In genomic region chr12:56160160-56160763, GRCh38 we compare ENCODE assay signal across 8 cellular contexts. TPM values are rescaled to one million over a fixed set of nuclear protein-coding genes. Genes with fewer than 3 reads are reported as not detected.
DNase-seq lines count a peak whose midpoint lies in the region; ATAC-seq, FAIRE-seq and TF ChIP-seq lines count a peak whose summit lies in the region.

No MANE protein-coding gene starts in this region.

- no peak for TF ChIP-seq EP300 in K562 (IDR thresholded peaks at IDR 0.05; ENCODE audit: low read length)

- H3K9me1 ChIP-seq in K562 (ENCODE audit: control insufficient read depth, insufficient read depth, low read length), result peaks cover 3% of the 10 kb centered on the region

- H3K9ac ChIP-seq in K562 (ENCODE audit: insufficient read depth in 1 of 2, low read depth in 2 of 2, low read length in 2 of 2), result peak overlapping the region; percentile 67 to 98; a peak in 3 of 4 replicates

- H2AFZ ChIP-seq in K562 (ENCODE audit: low read depth, low read length), result no peak overlapping the region

- TF ChIP-seq RAD21 in K562 (CRISPR knock-in tag; conservative IDR thresholded peaks at IDR 0.05 in 1 of 2, IDR thresholded peaks at IDR 0.05 in 1 of 2), result no peak

- H3K4me3 ChIP-seq in GM06990 (replicated peaks; ENCODE audit: low read depth, low read length) (peak overlapping the region; percentile 91), K562 (peak overlapping the region; percentile 90), lung (peak overlapping the region; percentile 92)

- peaks cover 34% of the 10 kb centered on the region; the same call in 1 of the 2 replicates for H4K20me1 ChIP-seq in K562 (replicated peaks; ENCODE audit: control insufficient read depth, insufficient read depth, low read length)

- CTCF ChIA-PET in K562 (lab: Yijun Ruan, JAX; ENCODE audit: low intra/inter-chr PET ratio), result no interaction called here

- TF ChIP-seq CTCF in GM06990 (IDR thresholded peaks at IDR 0.05; ENCODE audit: insufficient read depth, low read length, poor library complexity, severe bottlenecking) (no peak), K562 (IDR thresholded peaks at IDR 0.05 in 2 of 3, conservative IDR thresholded peaks at IDR 0.05 in 1 of 3; ENCODE audit: insufficient read depth in 2 of 3, low read depth in 1 of 3, low read length in 3 of 3) (no peak), lung (IDR thresholded peaks at IDR 0.05; ENCODE audit: control extremely low read depth, extremely low read depth) (no peak)

- H3K36me3 ChIP-seq in GM06990 (ENCODE audit: control insufficient read depth, insufficient read depth, low read length) (peaks cover 34% of the 10 kb centered on the region), K562 (ENCODE audit: control insufficient read depth, insufficient read depth, low read length) (peaks cover 72% of the 10 kb centered on the region), lung (ENCODE audit: control insufficient read depth in 2 of 2, insufficient read depth in 2 of 2, low read length in 2 of 2) (peaks cover 8 to 45% of the 10 kb centered on the region in 2 donors)

- WGBS in K562 (ENCODE audit: insufficient coverage, low coverage, missing lambda C conversion rate), result 76% methylated on average over 7 of the region's 7 CpGs
- 15 to 24% methylated on average over 6 to 7 of the region's 7 CpGs for WGBS in lung, 2 donors

- peak overlapping the region; percentile 80 for H3K4me2 ChIP-seq in K562 (ENCODE audit: insufficient read depth, low read length)

- H3K79me2 ChIP-seq in K562 (ENCODE audit: control insufficient read depth, insufficient read depth, low read length), result peaks cover 40% of the 10 kb centered on the region

- peak; percentile 58 for TF ChIP-seq POLR2A in K562 (conservative IDR thresholded peaks at IDR 0.05)

- no TSS peak for BruUV-seq in K562 (replicated peaks; lab: Mats Ljungman, UMichigan)

- no peak for FAIRE-seq in K562 (lab: Jason Lieb, UNC)

- in situ Hi-C loops in K562 (cut with MboI), result no loop called here

- H3K27ac ChIP-seq in K562 (ENCODE audit: extremely low read depth, low read depth, low read length) (peak overlapping the region; percentile 98; the same call in 2 of the 3 replicates), lung (ENCODE audit: low read depth in 1 of 2, low read length in 1 of 2) (peak overlapping the region; percentile 96 to 98)

- intact Hi-C loops in K562 (cut with micrococcal nuclease), result no loop called here

- POLR2A ChIA-PET in K562 (lab: Yijun Ruan, JAX), result interaction anchor here (0.6 to 8.9 kb wide), 17 partner anchors 9 to 460 kb away, joined by 3 to 124 read pairs (median 7); partner anchors contain the start of genes ESYT1, MYL6B, RNF41 and RPL41

- H3K4me1 ChIP-seq in K562 (replicated peaks in 1 of 2; ENCODE audit: control insufficient read depth in 2 of 2, insufficient read depth in 2 of 2, low read length in 2 of 2), result peaks cover 25 to 34% of the 10 kb centered on the region in 2 experiments; a peak in 4 of 5 replicates
- H3K4me1 ChIP-seq in lung (ENCODE audit: control insufficient read depth in 2 of 2, insufficient read depth in 2 of 2, low read length in 2 of 2), result peaks cover 0 to 11% of the 10 kb centered on the region in 2 donors

- H3K27me3 ChIP-seq in GM06990 (replicated peaks; ENCODE audit: control insufficient read depth, insufficient read depth, low read length) (no peaks in the 10 kb centered on the region), K562 (ENCODE audit: control insufficient read depth in 2 of 2, insufficient read depth in 2 of 2, low read length in 2 of 2) (no peaks in the 10 kb centered on the region), lung (ENCODE audit: control insufficient read depth, insufficient read depth) (no peaks in the 10 kb centered on the region)

- DNase-seq in GM06990 (ENCODE audit: extremely low read depth, insufficient read length) (peak; percentile 35), T-helper 2 cell (peak in 4 of 5 experiments; percentile 32 to 81 (median 59)), K562 (ENCODE audit: extremely low read depth in 1 of 4, low spot score in 3 of 4) (no peak), lung (ENCODE audit: low spot score) (no peak), NCI-H2196 treated with DMSO at 0.1 percent for 48 hours (lab: John Stamatoyannopoulos, UW; ENCODE audit: unreplicated experiment) (no peak), NCI-H1105 (lab: John Stamatoyannopoulos, UW) (no peak), cerebellar nuclear complex (lab: John Stamatoyannopoulos, UW) (no peak)
- peak; percentile 28 for DNase-seq in stimulated activated CD8-positive, alpha-beta memory T cell treated with anti-CD3 and anti-CD28 coated beads, Interleukin-7, amount 100 ng/mL, for 24 hours (ENCODE audit: low read depth)

- H3K9me3 ChIP-seq in K562 (replicated peaks; ENCODE audit: control insufficient read depth, insufficient read depth, low read depth, low read length) (no peaks in the 10 kb centered on the region), lung (ENCODE audit: control insufficient read depth in 2 of 2, insufficient read depth in 1 of 2, low read length in 1 of 2) (no peaks in the 10 kb centered on the region)

- ATAC-seq in K562 (no peak), lung (ENCODE audit: insufficient read depth, low FRiP score) (no peak)

RNA-seq across cellular contexts. Expression of gene MYL6, which starts 2.1 kb away (rescaled TPM):
- 310 and 505 TPM in 2 replicates for total RNA-seq in K562 (2011; cell fraction: chromatin; rRNA removed; ENCODE audit: low replicate concordance)
- 376 and 393 TPM in 2 replicates for total RNA-seq in K562 (2011; cell fraction: nucleolus; rRNA removed)
- 418 and 429 TPM in 2 replicates for total RNA-seq in K562 (2011; cell fraction: nucleoplasm; rRNA removed)
- total RNA-seq in K562 (2014; rRNA removed) (732 and 768 TPM in 2 replicates), K562 (2014; rRNA removed; fragmentation: Illumina TruSeq; extraction: Trizol) (816 and 934 TPM in 2 replicates), K562 (2015; rRNA removed; fragmentation: Illumina TruSeq; extraction: Trizol) (939 and 958 TPM in 2 replicates), K562 (2021) (535 and 557 TPM in 2 replicates), lung (1,000 to 10,000 TPM; 1,471 to 1,783 TPM)
- polyA plus RNA-seq in K562 (2011; rRNA removed) (1,427 and 1,548 TPM in 2 replicates), K562 (2014; fragmentation: Illumina TruSeq; extraction: Trizol) (745 and 824 TPM in 2 replicates), K562 (2014; fragmentation: Nextera tagmentation; extraction: Ambion mirVana) (1,000 to 10,000 TPM; 1,377 to 1,664 TPM), K562 (2014; rRNA removed) (954 and 1,028 TPM in 2 replicates), lung (1,000 to 10,000 TPM; 2,612 to 3,593 TPM)
- 926 and 1,517 TPM in 2 replicates for polyA plus RNA-seq in K562 (2011; cell fraction: cytosol; rRNA removed)
- polyA plus RNA-seq in K562 (2011; cell fraction: nucleus; rRNA removed), result 539 and 809 TPM in 2 replicates
- polyA plus RNA-seq in K562 (2012), result 904 and 962 TPM in 2 replicates
- polyA minus RNA-seq in K562 (2011; rRNA and poly(A)+ RNA removed), result 374 and 408 TPM in 2 replicates
- polyA minus RNA-seq in K562 (2011; cell fraction: cytosol; rRNA and poly(A)+ RNA removed), result 157 and 158 TPM in 2 replicates
- 136 and 283 TPM in 2 replicates for polyA minus RNA-seq in K562 (2011; cell fraction: nucleus; rRNA and poly(A)+ RNA removed)

RNA-seq across cellular contexts. Expression of gene MYL6B, which starts 7.9 kb away (rescaled TPM):
- total RNA-seq in K562 (2011; cell fraction: chromatin; rRNA removed; ENCODE audit: low replicate concordance), result 35.1 and 55.9 TPM in 2 replicates
- 41.3 and 44.7 TPM in 2 replicates for total RNA-seq in K562 (2011; cell fraction: nucleolus; rRNA removed)
- total RNA-seq in K562 (2011; cell fraction: nucleoplasm; rRNA removed), result 39.9 and 49.7 TPM in 2 replicates
- total RNA-seq in K562 (2014; rRNA removed) (67.3 and 70.7 TPM in 2 replicates), K562 (2014; rRNA removed; fragmentation: Illumina TruSeq; extraction: Trizol) (32.9 and 42.8 TPM in 2 replicates), K562 (2015; rRNA removed; fragmentation: Illumina TruSeq; extraction: Trizol) (65.2 and 69.4 TPM in 2 replicates), K562 (2021) (77.3 and 95.4 TPM in 2 replicates), lung (10 to 100 TPM; 39.1 to 46.1 TPM)
- polyA plus RNA-seq in K562 (2011; rRNA removed) (65.7 and 66.5 TPM in 2 replicates), K562 (2014; fragmentation: Illumina TruSeq; extraction: Trizol) (55.7 and 65.2 TPM in 2 replicates), K562 (2014; fragmentation: Nextera tagmentation; extraction: Ambion mirVana) (10 to 100 TPM; 48.2 to 68.6 TPM), K562 (2014; rRNA removed) (69.7 and 75.5 TPM in 2 replicates), lung (10 to 100 TPM; 20.7 to 40.3 TPM)
- 64.6 and 71.6 TPM in 2 replicates for polyA plus RNA-seq in K562 (2011; cell fraction: cytosol; rRNA removed)
- polyA plus RNA-seq in K562 (2011; cell fraction: nucleus; rRNA removed), result 40.3 and 43.8 TPM in 2 replicates
- 67.7 and 86.1 TPM in 2 replicates for polyA plus RNA-seq in K562 (2012)
- polyA minus RNA-seq in K562 (2011; rRNA and poly(A)+ RNA removed), result 29.8 and 36.9 TPM in 2 replicates
- 14.5 and 23.7 TPM in 2 replicates for polyA minus RNA-seq in K562 (2011; cell fraction: cytosol; rRNA and poly(A)+ RNA removed)
- polyA minus RNA-seq in K562 (2011; cell fraction: nucleus; rRNA and poly(A)+ RNA removed), result 14.0 and 19.5 TPM in 2 replicates

RNA-seq across cellular contexts. Expression of gene SMARCC2, which starts 29.0 kb away (rescaled TPM):
- 585 and 631 TPM in 2 replicates for total RNA-seq in K562 (2011; cell fraction: chromatin; rRNA removed; ENCODE audit: low replicate concordance)
- total RNA-seq in K562 (2011; cell fraction: nucleolus; rRNA removed), result 245 and 259 TPM in 2 replicates
- 295 and 306 TPM in 2 replicates for total RNA-seq in K562 (2011; cell fraction: nucleoplasm; rRNA removed)
- total RNA-seq in K562 (2014; rRNA removed), result 30.8 and 32.4 TPM in 2 replicates
- 36.6 and 41.1 TPM in 2 replicates for total RNA-seq in K562 (2014; rRNA removed; fragmentation: Illumina TruSeq; extraction: Trizol)
- total RNA-seq in K562 (2015; rRNA removed; fragmentation: Illumina TruSeq; extraction: Trizol), result 35.0 and 35.9 TPM in 2 replicates
- 70.2 and 86.0 TPM in 2 replicates for total RNA-seq in K562 (2021)
- polyA plus RNA-seq in K562 (2011; rRNA removed), result 45.1 and 64.6 TPM in 2 replicates
- 21.5 and 23.9 TPM in 2 replicates for polyA plus RNA-seq in K562 (2011; cell fraction: cytosol; rRNA removed)
- 217 and 238 TPM in 2 replicates for polyA plus RNA-seq in K562 (2011; cell fraction: nucleus; rRNA removed)
- 80.2 and 85.8 TPM in 2 replicates for polyA plus RNA-seq in K562 (2012)
- polyA plus RNA-seq in K562 (2014; fragmentation: Illumina TruSeq; extraction: Trizol), result 75.9 and 84.8 TPM in 2 replicates
- polyA plus RNA-seq in K562 (2014; fragmentation: Nextera tagmentation; extraction: Ambion mirVana), result 10 to 100 TPM; 11.9 to 29.1 TPM
- polyA plus RNA-seq in K562 (2014; rRNA removed), result 49.8 and 54.0 TPM in 2 replicates
- polyA minus RNA-seq in K562 (2011; rRNA and poly(A)+ RNA removed), result 86.2 and 108 TPM in 2 replicates
- 50.7 and 61.7 TPM in 2 replicates for polyA minus RNA-seq in K562 (2011; cell fraction: cytosol; rRNA and poly(A)+ RNA removed)
- polyA minus RNA-seq in K562 (2011; cell fraction: nucleus; rRNA and poly(A)+ RNA removed), result 101 and 155 TPM in 2 replicates
- total RNA-seq in lung, result 10 to 100 TPM; 66.5 to 97.5 TPM
- 10 to 100 TPM; 23.9 to 29.0 TPM for polyA plus RNA-seq in lung

RNA-seq across cellular contexts. Expression of gene ESYT1, which starts 32.2 kb away (rescaled TPM):
- 495 and 946 TPM in 2 replicates for total RNA-seq in K562 (2011; cell fraction: chromatin; rRNA removed; ENCODE audit: low replicate concordance)
- 651 and 665 TPM in 2 replicates for total RNA-seq in K562 (2011; cell fraction: nucleolus; rRNA removed)
- 590 and 653 TPM in 2 replicates for total RNA-seq in K562 (2011; cell fraction: nucleoplasm; rRNA removed)
- 176 and 237 TPM in 2 replicates for total RNA-seq in K562 (2014; rRNA removed)
- total RNA-seq in K562 (2014; rRNA removed; fragmentation: Illumina TruSeq; extraction: Trizol), result 113 and 132 TPM in 2 replicates
- total RNA-seq in K562 (2015; rRNA removed; fragmentation: Illumina TruSeq; extraction: Trizol), result 132 and 133 TPM in 2 replicates
- 237 and 251 TPM in 2 replicates for total RNA-seq in K562 (2021)
- polyA plus RNA-seq in K562 (2011; rRNA removed), result 164 and 228 TPM in 2 replicates
- 207 and 344 TPM in 2 replicates for polyA plus RNA-seq in K562 (2011; cell fraction: cytosol; rRNA removed)
- polyA plus RNA-seq in K562 (2011; cell fraction: nucleus; rRNA removed), result 429 and 469 TPM in 2 replicates
- polyA plus RNA-seq in K562 (2012), result 168 and 357 TPM in 2 replicates
- 396 and 420 TPM in 2 replicates for polyA plus RNA-seq in K562 (2014; fragmentation: Illumina TruSeq; extraction: Trizol)
- 100 to 1,000 TPM; 156 to 194 TPM for polyA plus RNA-seq in K562 (2014; fragmentation: Nextera tagmentation; extraction: Ambion mirVana)
- polyA plus RNA-seq in K562 (2014; rRNA removed), result 146 and 160 TPM in 2 replicates
- 245 and 274 TPM in 2 replicates for polyA minus RNA-seq in K562 (2011; rRNA and poly(A)+ RNA removed)
- polyA minus RNA-seq in K562 (2011; cell fraction: cytosol; rRNA and poly(A)+ RNA removed), result 212 and 259 TPM in 2 replicates
- 126 and 169 TPM in 2 replicates for polyA minus RNA-seq in K562 (2011; cell fraction: nucleus; rRNA and poly(A)+ RNA removed)
- total RNA-seq in lung, result 100 to 1,000 TPM in 1 of 2 donors, 10 to 100 TPM in 1; 57.4 to 131 TPM
- 10 to 100 TPM; 23.5 to 71.0 TPM for polyA plus RNA-seq in lung

RNA-seq across cellular contexts. Expression of gene ZC3H10, which starts 42.2 kb away (rescaled TPM):
- total RNA-seq in K562 (2011; cell fraction: chromatin; rRNA removed; ENCODE audit: low replicate concordance), result 9.2 and 15.6 TPM in 2 replicates
- 12.5 and 14.0 TPM in 2 replicates for total RNA-seq in K562 (2011; cell fraction: nucleolus; rRNA removed)
- total RNA-seq in K562 (2011; cell fraction: nucleoplasm; rRNA removed), result 16.0 and 23.7 TPM in 2 replicates
- total RNA-seq in K562 (2014; rRNA removed), result 2.2 and 2.3 TPM in 2 replicates
- 2.4 and 2.7 TPM in 2 replicates for total RNA-seq in K562 (2014; rRNA removed; fragmentation: Illumina TruSeq; extraction: Trizol)
- total RNA-seq in K562 (2015; rRNA removed; fragmentation: Illumina TruSeq; extraction: Trizol), result 3.0 and 3.8 TPM in 2 replicates
- 3.3 and 4.1 TPM in 2 replicates for total RNA-seq in K562 (2021)
- 1.0 and 1.1 TPM in 2 replicates for polyA plus RNA-seq in K562 (2011; rRNA removed)
- 1.1 and 1.5 TPM in 2 replicates for polyA plus RNA-seq in K562 (2011; cell fraction: cytosol; rRNA removed)
- polyA plus RNA-seq in K562 (2011; cell fraction: nucleus; rRNA removed), result 3.3 and 4.3 TPM in 2 replicates
- polyA plus RNA-seq in K562 (2012), result 1.9 and 2.8 TPM in 2 replicates
- 1.6 and 1.9 TPM in 2 replicates for polyA plus RNA-seq in K562 (2014; fragmentation: Illumina TruSeq; extraction: Trizol)
- under 1 TPM; 0.31 to 0.46 TPM for polyA plus RNA-seq in K562 (2014; fragmentation: Nextera tagmentation; extraction: Ambion mirVana)
- 1.4 and 1.7 TPM in 2 replicates for polyA plus RNA-seq in K562 (2014; rRNA removed)
- 5.3 and 6.2 TPM in 2 replicates for polyA minus RNA-seq in K562 (2011; rRNA and poly(A)+ RNA removed)
- polyA minus RNA-seq in K562 (2011; cell fraction: cytosol; rRNA and poly(A)+ RNA removed), result 0.95 and 1.5 TPM in 2 replicates
- polyA minus RNA-seq in K562 (2011; cell fraction: nucleus; rRNA and poly(A)+ RNA removed), result 9.2 and 17.8 TPM in 2 replicates
- 1 to 10 TPM; 2.5 to 7.9 TPM for total RNA-seq in lung
- polyA plus RNA-seq in lung, result 1 to 10 TPM; 3.1 to 3.5 TPM

Comparison
In these comparisons a context has a peak if more than half of its experiments do, and no peak if none do; other contexts are left out.
1. DNase-seq: peak in GM06990 (single experiment), T-helper 2 cell (4 of 5) and stimulated activated CD8-positive, alpha-beta memory T cell treated with anti-CD3 and anti-CD28 coated beads, Interleukin-7, amount 100 ng/mL, for 24 hours (single experiment); none in K562 (0 of 4), lung (single experiment), NCI-H2196 treated with DMSO at 0.1 percent for 48 hours (single experiment), NCI-H1105 (single experiment) and cerebellar nuclear complex (0 of 2).
2. Peak in every context shown above with its lines, with median percentiles within 50 percentile points of each other: H3K4me3 ChIP-seq.